8 cellular contexts compared by ENCODE assay signal in the genomic region with DNA sequence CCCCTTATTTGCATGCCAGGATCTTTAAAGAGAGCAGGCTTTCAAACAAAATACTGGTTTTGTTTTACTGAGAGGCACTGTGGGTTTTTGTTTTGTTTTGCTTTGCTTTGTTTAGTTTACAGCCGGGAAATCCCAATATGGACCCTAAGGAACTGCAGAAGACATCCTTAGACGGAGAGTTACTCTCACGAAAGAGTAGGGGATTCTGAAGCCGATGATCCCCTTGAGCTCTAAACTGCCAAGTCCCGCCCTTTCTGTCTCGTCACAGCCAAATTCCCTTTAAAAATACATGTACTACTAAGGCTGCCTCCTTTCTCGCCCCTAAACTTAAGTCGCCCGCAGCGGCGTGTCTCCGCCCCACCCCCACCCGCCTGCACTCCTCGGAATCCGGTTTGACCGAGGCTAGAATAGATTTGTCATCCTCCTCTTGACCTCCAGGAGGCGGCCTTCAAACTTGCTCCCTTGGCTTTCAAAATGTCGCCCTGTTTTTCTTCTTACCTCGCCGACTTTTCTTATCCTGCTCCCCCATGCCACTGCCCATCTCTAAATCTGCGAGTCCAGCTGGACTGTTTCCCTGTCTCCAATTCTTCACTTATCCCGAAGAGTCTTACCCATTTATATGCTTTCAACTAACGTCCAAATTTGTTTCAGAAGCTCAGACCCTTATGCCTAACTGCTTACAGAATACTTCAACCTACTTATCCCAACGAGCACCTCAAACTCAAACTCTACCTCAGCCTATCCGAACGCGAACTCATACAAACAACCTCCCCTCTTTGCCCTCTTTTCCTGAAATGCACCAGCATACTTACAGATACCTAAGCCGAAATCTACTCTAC. TPM values are rescaled to one million over a fixed set of nuclear protein-coding genes. Genes with fewer than 3 reads are reported as not detected.
DNase-seq lines count a peak whose midpoint lies in the region; ATAC-seq and TF ChIP-seq lines count a peak whose summit lies in the region.

No MANE protein-coding gene starts in this region.

- peak overlapping the region; percentile 98 for H3K9ac ChIP-seq in mesenchymal stem cell (ENCODE audit: low read length)

- TF ChIP-seq POLR2A in GM19193 (IDR thresholded peaks at IDR 0.05; ENCODE audit: extremely low read depth, insufficient read depth, insufficient read length): peak; percentile 94

- peak overlapping the region; percentile 79 for H3K4me2 ChIP-seq in mesenchymal stem cell (ENCODE audit: low read length, poor library complexity, severe bottlenecking)

- no peak overlapping the region for H3K4me3 Mint-ChIP-seq in activated CD4-positive, alpha-beta memory T cell treated with anti-CD3 and anti-CD28 coated beads for 36 hours

- H2AK5ac ChIP-seq in mesenchymal stem cell (ENCODE audit: low read length, severe bottlenecking): peak overlapping the region; percentile 80

- peak; percentile 71 for TF ChIP-seq CTCF in AG10803 (conservative IDR thresholded peaks at IDR 0.05; ENCODE audit: low read length)

- H2BK12ac ChIP-seq in mesenchymal stem cell (ENCODE audit: low read length in 2 of 2): peak overlapping the region in 1 of 2 experiments; percentile 31

- peak overlapping the region; percentile 89 for H3K4ac ChIP-seq in mesenchymal stem cell (ENCODE audit: low read depth in 1 of 2, low read length in 2 of 2)

- CTCF ChIA-PET in activated CD4-positive, alpha-beta memory T cell treated with anti-CD3 and anti-CD28 coated beads for 36 hours (lab: Charles Lee): interaction anchor here (0.6 to 2.5 kb wide), 17 partner anchors 10 to 299 kb away, joined by 3 to 19 read pairs (median 4); partner anchors contain the start of genes BOLA1 and SF3B4

- H3K23ac ChIP-seq in mesenchymal stem cell (ENCODE audit: low read length in 2 of 2): no peak overlapping the region

- H3K9me3 ChIP-seq in mesenchymal stem cell (ENCODE audit: control insufficient read depth, low read length): no peaks in the 10 kb centered on the region

- no peaks in the 10 kb centered on the region for H3K36me3 Mint-ChIP-seq in activated CD4-positive, alpha-beta memory T cell treated with anti-CD3 and anti-CD28 coated beads for 36 hours

- H2AFZ ChIP-seq in mesenchymal stem cell (ENCODE audit: low read depth, low read length): peak overlapping the region; percentile 80

- ATAC-seq in HG03565 (IDR thresholded peaks at IDR 0.05; ENCODE audit: unreplicated experiment): peak; percentile 15

- no peak overlapping the region for H2BK15ac ChIP-seq in mesenchymal stem cell (ENCODE audit: low read depth, poor library complexity, severe bottlenecking)

- H3K36me3 ChIP-seq in mesenchymal stem cell (ENCODE audit: control insufficient read depth in 1 of 2, insufficient read depth in 2 of 2, low read depth in 1 of 2, low read length in 2 of 2): no peaks in the 10 kb centered on the region

- H3K4me3 ChIP-seq in AG10803 (ENCODE audit: low read length) (peak overlapping the region; percentile 79), mesenchymal stem cell (ENCODE audit: insufficient read depth in 1 of 2, low read depth in 1 of 2, low read length in 2 of 2) (peak overlapping the region; percentile 35 to 79)

- no peaks in the 10 kb centered on the region for H3K9me3 Mint-ChIP-seq in activated CD4-positive, alpha-beta memory T cell treated with anti-CD3 and anti-CD28 coated beads for 36 hours

- no peaks in the 10 kb centered on the region for H3K27me3 ChIP-seq in mesenchymal stem cell (ENCODE audit: control insufficient read depth in 1 of 2, insufficient read depth in 1 of 2, low read length in 2 of 2)

- peak overlapping the region; percentile 74 for H2BK5ac ChIP-seq in mesenchymal stem cell (ENCODE audit: low read depth, low read length, poor library complexity, severe bottlenecking)

- H3K79me1 ChIP-seq in mesenchymal stem cell (replicated peaks; ENCODE audit: low read length, poor library complexity, severe bottlenecking): peaks cover 7% of the 10 kb centered on the region

- H3K27me3 Mint-ChIP-seq in activated CD4-positive, alpha-beta memory T cell treated with anti-CD3 and anti-CD28 coated beads for 36 hours: no peaks in the 10 kb centered on the region

- intact Hi-C loops in activated CD4-positive, alpha-beta memory T cell treated with anti-CD3 and anti-CD28 coated beads for 36 hours (cut with micrococcal nuclease): loop anchor here (1.0 to 10.0 kb wide), 3 partner anchors 39 to 676 kb away; partner anchors contain the start of gene SF3B4

- peak; percentile 83 for DNase-seq in AG10803 (ENCODE audit: low read depth)
- peak; percentile 70 for DNase-seq in NCI-H774 (lab: John Stamatoyannopoulos, UW)
- peak; percentile 91 for DNase-seq in activated CD4-positive, alpha-beta memory T cell treated with anti-CD3 and anti-CD28 coated beads for 36 hours
- peak; percentile 62 for DNase-seq in effector CD8-positive, alpha-beta T cell (lab: John Stamatoyannopoulos, UW)
- no peak for DNase-seq in mesenchymal stem cell
- DNase-seq in stimulated activated CD8-positive, alpha-beta memory T cell treated with anti-CD3 and anti-CD28 coated beads, Interleukin-12 subunit alpha, Interleukin-12 subunit beta, amount 100 ng/mL, for 1 hour (ENCODE audit: low read depth): peak; percentile 42

- H4K91ac ChIP-seq in mesenchymal stem cell (ENCODE audit: low read length): peak overlapping the region; percentile 43

- no peak overlapping the region for H3K27ac Mint-ChIP-seq in activated CD4-positive, alpha-beta memory T cell treated with anti-CD3 and anti-CD28 coated beads for 36 hours

- peak overlapping the region; percentile 79 for H4K8ac ChIP-seq in mesenchymal stem cell (ENCODE audit: low read length)

- peak overlapping the region; percentile 96 for H2BK120ac ChIP-seq in mesenchymal stem cell (ENCODE audit: low read depth, low read length)

- peak overlapping the region; percentile 85 to 91 for H3K18ac ChIP-seq in mesenchymal stem cell (ENCODE audit: low read depth in 1 of 2, low read length in 2 of 2)

- H3K4me1 Mint-ChIP-seq in activated CD4-positive, alpha-beta memory T cell treated with anti-CD3 and anti-CD28 coated beads for 36 hours (ENCODE audit: low read depth): peaks cover 2% of the 10 kb centered on the region

- 1% methylated on average over 28 of the region's 28 CpGs for WGBS in mesenchymal stem cell

- POLR2A ChIA-PET in activated CD4-positive, alpha-beta memory T cell treated with anti-CD3 and anti-CD28 coated beads for 36 hours (lab: Charles Lee): interaction anchor here (0.6 to 6.6 kb wide), 23 partner anchors 11 to 298 kb away, joined by 3 to 118 read pairs (median 6); partner anchors contain the start of genes BOLA1, OTUD7B, PLEKHO1 and SF3B4

- peak overlapping the region; percentile 99 for H3K27ac ChIP-seq in mesenchymal stem cell (ENCODE audit: low read length, poor library complexity, severe bottlenecking)

- peaks cover 2% of the 10 kb centered on the region for H3K4me1 ChIP-seq in mesenchymal stem cell (ENCODE audit: control insufficient read depth, insufficient read depth, low read depth, low read length)

- peak overlapping the region; percentile 39 to 58 for H3K14ac ChIP-seq in mesenchymal stem cell (ENCODE audit: low read length in 2 of 2)

RNA-seq across cellular contexts. Expression of gene BOLA1, which starts 11.0 kb away (rescaled TPM):
- 10 to 100 TPM; 27.9 to 29.6 TPM for total RNA-seq in activated CD4-positive, alpha-beta memory T cell treated with anti-CD3 and anti-CD28 coated beads for 36 hours
- 5.0 TPM for polyA plus RNA-seq in mesenchymal stem cell (2013, experiment 1 of 2)
- 4.4 TPM for polyA plus RNA-seq in mesenchymal stem cell (2013, experiment 2 of 2)

RNA-seq across cellular contexts. Expression of gene SV2A, which starts 29.3 kb away (rescaled TPM):
- total RNA-seq in activated CD4-positive, alpha-beta memory T cell treated with anti-CD3 and anti-CD28 coated beads for 36 hours: 1 to 10 TPM; 9.6 to 9.8 TPM
- 44.6 TPM for polyA plus RNA-seq in mesenchymal stem cell (2013, experiment 1 of 2)
- 44.3 TPM for polyA plus RNA-seq in mesenchymal stem cell (2013, experiment 2 of 2)

RNA-seq across cellular contexts. Expression of gene SF3B4, which starts 39.2 kb away (rescaled TPM):
- 10 to 100 TPM; 72.7 to 75.7 TPM for total RNA-seq in activated CD4-positive, alpha-beta memory T cell treated with anti-CD3 and anti-CD28 coated beads for 36 hours
- polyA plus RNA-seq in mesenchymal stem cell (2013, experiment 1 of 2): 76.7 TPM
- 78.0 TPM for polyA plus RNA-seq in mesenchymal stem cell (2013, experiment 2 of 2)

RNA-seq across cellular contexts. Expression of gene MTMR11, which starts 48.3 kb away (rescaled TPM):
- total RNA-seq in activated CD4-positive, alpha-beta memory T cell treated with anti-CD3 and anti-CD28 coated beads for 36 hours: 1 to 10 TPM; 1.7 to 2.2 TPM
- 5.1 TPM for polyA plus RNA-seq in mesenchymal stem cell (2013, experiment 1 of 2)
- polyA plus RNA-seq in mesenchymal stem cell (2013, experiment 2 of 2): 5.3 TPM
